ENCODE assay signal across 8 cellular contexts in the genomic region with DNA sequence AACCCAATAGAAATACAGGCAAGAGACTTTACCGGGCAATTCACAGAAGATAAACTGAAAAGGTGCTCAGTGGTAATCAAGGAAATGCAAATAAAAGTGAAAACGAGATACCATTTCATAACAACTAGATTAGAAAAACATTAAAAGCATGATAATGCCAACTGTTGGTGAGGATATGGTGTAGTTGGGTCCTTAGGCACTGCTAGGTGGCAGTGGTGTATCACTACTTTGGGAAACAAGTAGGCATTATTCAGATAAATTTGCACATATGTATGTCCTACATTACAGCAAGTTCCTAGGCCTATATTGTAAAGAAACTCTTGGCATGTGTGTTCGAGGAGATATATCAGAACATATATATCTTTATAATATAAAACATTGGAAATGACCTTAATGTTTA. TPM values are rescaled to one million over a fixed set of nuclear protein-coding genes. Genes with fewer than 3 reads are reported as not detected.
A peak's percentile ranks its signal among the peaks of the same experiment; 100 is the strongest.
DNase-seq lines count a peak whose midpoint lies in the region; TF ChIP-seq lines count a peak whose summit lies in the region.

No MANE protein-coding gene starts in this region.

- peak; percentile 36 for DNase-seq in AG10803 (ENCODE audit: low read depth)
- DNase-seq in GM20000 (ENCODE audit: low spot score): no peak
- DNase-seq in RPMI7951 (ENCODE audit: low read depth): peak; percentile 41
- peak; percentile 63 for DNase-seq in fibroblast of gingiva (ENCODE audit: low read depth)
- no peak for DNase-seq in ovary
- DNase-seq in islet precursor cell: no peak
- no peak for DNase-seq in germinal center (ENCODE audit: low spot score)
- no peak for DNase-seq in lower leg skin (ENCODE audit: low spot score in 2 of 2)

- H3K4me3 ChIP-seq in AG10803 (ENCODE audit: low read length) (no peak overlapping the region), ovary (no peak overlapping the region), lower leg skin (ENCODE audit: low read depth, poor library complexity, severe bottlenecking) (no peak overlapping the region)

- no peak overlapping the region for H3K27ac ChIP-seq in ovary

- no peaks in the 10 kb centered on the region for H3K27me3 ChIP-seq in ovary

- H3K9me3 ChIP-seq in ovary: no peaks in the 10 kb centered on the region

- TF ChIP-seq CTCF in AG10803 (conservative IDR thresholded peaks at IDR 0.05; ENCODE audit: low read length): peak; percentile 38
- peak; percentile 31 for TF ChIP-seq CTCF in GM20000 (IDR thresholded peaks at IDR 0.05; ENCODE audit: extremely low read depth, missing control alignments)
- TF ChIP-seq CTCF in ovary (IDR thresholded peaks at IDR 0.05): no peak
- no peak for TF ChIP-seq CTCF in lower leg skin (IDR thresholded peaks at IDR 0.05)

- no peak for TF ChIP-seq EP300 in ovary (IDR thresholded peaks at IDR 0.05)

- 38 to 51% (median 46%) methylated on average over 3 of the region's 3 CpGs for WGBS in ovary, 3 donors
- 51 to 56% methylated on average over 3 of the region's 3 CpGs for WGBS in lower leg skin, 2 donors

- TF ChIP-seq POLR2A in ovary (IDR thresholded peaks at IDR 0.05) (no peak), lower leg skin (IDR thresholded peaks at IDR 0.05) (no peak)

- intact Hi-C loops in ovary (cut with DNase I) (no loop called here), lower leg skin (cut with DNase I; ENCODE audit: low total_unique reads) (no loop called here)

- H3K36me3 ChIP-seq in ovary: no peaks in the 10 kb centered on the region

- H3K4me1 ChIP-seq in ovary (ENCODE audit: insufficient read depth): no peaks in the 10 kb centered on the region

RNA-seq across cellular contexts. Expression of gene AZIN2, which starts 31.0 kb away (rescaled TPM):
- total RNA-seq in RPMI7951 (2014; rRNA removed; shearing (Covaris generic)): 9.4 TPM in 2 replicates
- total RNA-seq in ovary: 10 to 100 TPM in 3 of 7 donors, 1 to 10 TPM in 4; 7.6 to 15.7 (median 9.5) TPM
- polyA plus RNA-seq in ovary: 1 to 10 TPM; 4.1 to 9.4 TPM
- 10 to 100 TPM in 1 of 4 donors, 1 to 10 TPM in 3; 2.2 to 13.7 (median 3.5) TPM for total RNA-seq in lower leg skin

Comparison
In these comparisons a context has a peak if more than half of its experiments do, and no peak if none do; other contexts are left out.
1. DNase-seq: peak in AG10803 (single experiment), RPMI7951 (single experiment) and fibroblast of gingiva (single experiment); none in GM20000 (single experiment), ovary (0 of 5), islet precursor cell (single experiment), germinal center (single experiment) and lower leg skin (0 of 2).
2. CTCF ChIP-seq: peak in AG10803 (single experiment) and GM20000 (single experiment); none in ovary (0 of 3) and lower leg skin (0 of 3).